Comparison of ENCODE assay signal across 7 cellular contexts in genomic region chr1:228141082-228141870, GRCh38. TPM values are rescaled to one million over a fixed set of nuclear protein-coding genes. Genes with fewer than 3 reads are reported as not detected.
DNase-seq lines count a peak whose midpoint lies in the region; ATAC-seq, FAIRE-seq and TF ChIP-seq lines count a peak whose summit lies in the region.

No MANE protein-coding gene starts in this region.

- H3K27me3 ChIP-seq in lower lobe of right lung (ENCODE audit: low read depth): no peaks in the 10 kb centered on the region
- H3K27me3 ChIP-seq in thymus (ENCODE audit: control insufficient read depth, insufficient read depth): no peaks in the 10 kb centered on the region

- H3K4me1 ChIP-seq in lower lobe of right lung (peaks cover 48% of the 10 kb centered on the region), thymus (ENCODE audit: control insufficient read depth, insufficient read depth, low read length) (peaks cover 46% of the 10 kb centered on the region)

- 44% methylated on average over 28 of the region's 28 CpGs for WGBS in thymus

- peak; percentile 60 for DNase-seq in GM13976 (ENCODE audit: low spot score)
- peak; percentile 61 for DNase-seq in RCC 7860 (ENCODE audit: low spot score)
- peak; percentile 55 for DNase-seq in lower lobe of right lung

- H3K4me3 ChIP-seq in lower lobe of right lung (peak overlapping the region; percentile 77), thymus (ENCODE audit: low read length) (peak overlapping the region; percentile 86)

- ATAC-seq in lower lobe of right lung (peak in 1 of 2 donors; percentile 2), HG02870 (IDR thresholded peaks at IDR 0.05; ENCODE audit: unreplicated experiment) (no peak), HG03378 (IDR thresholded peaks at IDR 0.05; ENCODE audit: unreplicated experiment) (no peak)

- FAIRE-seq in RCC 7860 (lab: Jason Lieb, UNC): no peak

- in situ Hi-C loops in GM13976 (cut with MboI; ENCODE audit: low sequenced_read_pairs, unreplicated experiment): no loop called here

- H3K9me3 ChIP-seq in lower lobe of right lung: no peaks in the 10 kb centered on the region
- no peaks in the 10 kb centered on the region for H3K9me3 ChIP-seq in thymus (ENCODE audit: control insufficient read depth)

- TF ChIP-seq CTCF in GM13976 (IDR thresholded peaks at IDR 0.05; ENCODE audit: borderline replicate concordance, control extremely low read depth, extremely low read depth, insufficient read depth, missing control alignments): no peak
- TF ChIP-seq CTCF in lower lobe of right lung (IDR thresholded peaks at IDR 0.05): no peak

- H3K27ac ChIP-seq in cingulate gyrus (ENCODE audit: low read depth, low read length): peak overlapping the region; percentile 90
- H3K27ac ChIP-seq in lower lobe of right lung: peak overlapping the region; percentile 99
- peak overlapping the region; percentile 97 for H3K27ac ChIP-seq in thymus (ENCODE audit: low read depth)

- intact Hi-C loops in lower lobe of right lung (cut with DNase I): no loop called here

- H3K36me3 ChIP-seq in lower lobe of right lung (peaks cover 23% of the 10 kb centered on the region), thymus (ENCODE audit: control insufficient read depth, insufficient read depth) (peaks cover 12% of the 10 kb centered on the region)

RNA-seq across cellular contexts. Expression of gene GUK1, which starts 1.2 kb away (rescaled TPM):
- total RNA-seq in lower lobe of right lung: 192 TPM
- polyA plus RNA-seq in thymus: 370 TPM

RNA-seq across cellular contexts. Expression of gene GJC2, which starts 8.5 kb away (rescaled TPM):
- 6.0 TPM for total RNA-seq in lower lobe of right lung
- polyA plus RNA-seq in thymus: 1.2 TPM

RNA-seq across cellular contexts. Expression of gene IBA57, which starts 24.3 kb away (rescaled TPM):
- 10.7 TPM for total RNA-seq in lower lobe of right lung
- 1.7 TPM for polyA plus RNA-seq in thymus

RNA-seq across cellular contexts. Expression of gene MRPL55, which starts 32.2 kb away (rescaled TPM):
- 43.6 TPM for total RNA-seq in lower lobe of right lung
- polyA plus RNA-seq in thymus: 96.7 TPM

RNA-seq across cellular contexts. Expression of gene C1orf35, which starts 38.2 kb away (rescaled TPM):
- total RNA-seq in lower lobe of right lung: 12.4 TPM
- polyA plus RNA-seq in thymus: 26.1 TPM
